18 cellular contexts compared by ENCODE assay signal in genomic region chr13:59384154-59384553, GRCh38.
"Had no signal": no experiment of that assay in that cellular context is flagged by ENCODE, and none has a peak within 500 bp of the region (broad histone marks: within the 10 kb centered on the region; RNA-seq: fewer than 3 reads in every experiment).

No MANE protein-coding gene starts in this region.

- H3K27ac Mint-ChIP-seq: dendritic cell treated with granulocyte-macrophage colony-stimulating factor and Interleukin-4, amounts not matched to agents 40 ng/mL and 50 ng/mL, for 4 days; mesothelial cell of epicardium; natural killer cell had no signal

- H3K4me3 Mint-ChIP-seq: dendritic cell treated with granulocyte-macrophage colony-stimulating factor and Interleukin-4, amounts not matched to agents 40 ng/mL and 50 ng/mL, for 4 days; mesothelial cell of epicardium; natural killer cell had no signal

- H3K9me3 Mint-ChIP-seq: natural killer cell had no signal

- H3K4me1 Mint-ChIP-seq: natural killer cell had no signal

- H3K36me3 ChIP-seq: heart left ventricle, right atrium auricular region, stomach, thoracic aorta, transverse colon had no signal

- H3K9me3 ChIP-seq: right atrium auricular region, stomach, thoracic aorta, transverse colon had no signal

- H3K4me1 ChIP-seq: right atrium auricular region, stomach, transverse colon had no signal

- H3K27ac ChIP-seq: right atrium auricular region, stomach, thoracic aorta, transverse colon had no signal

- H3K27me3 ChIP-seq: heart left ventricle, right atrium auricular region, stomach, transverse colon had no signal

- H3K4me3 ChIP-seq: heart left ventricle, lung, right atrium auricular region, stomach, thoracic aorta, transverse colon had no signal

- H3K36me3 Mint-ChIP-seq: natural killer cell had no signal

- DNase-seq: cerebellar nuclear complex; heart left ventricle; hippocampal formation; left colon; left ventricle myocardium superior; natural killer cell; posterior cingulate gyrus; small intestine; stimulated activated CD4-positive, alpha-beta T cell treated with anti-CD3 and anti-CD28 coated beads, Interleukin-12 subunit alpha, Interleukin-12 subunit beta, amount 100 ng/mL, for 4 hours; stimulated activated naive CD4-positive, alpha-beta T cell; stomach; substantia nigra; transverse colon had no signal
